ENCODE assay signal across 19 cellular contexts in the genomic region with DNA sequence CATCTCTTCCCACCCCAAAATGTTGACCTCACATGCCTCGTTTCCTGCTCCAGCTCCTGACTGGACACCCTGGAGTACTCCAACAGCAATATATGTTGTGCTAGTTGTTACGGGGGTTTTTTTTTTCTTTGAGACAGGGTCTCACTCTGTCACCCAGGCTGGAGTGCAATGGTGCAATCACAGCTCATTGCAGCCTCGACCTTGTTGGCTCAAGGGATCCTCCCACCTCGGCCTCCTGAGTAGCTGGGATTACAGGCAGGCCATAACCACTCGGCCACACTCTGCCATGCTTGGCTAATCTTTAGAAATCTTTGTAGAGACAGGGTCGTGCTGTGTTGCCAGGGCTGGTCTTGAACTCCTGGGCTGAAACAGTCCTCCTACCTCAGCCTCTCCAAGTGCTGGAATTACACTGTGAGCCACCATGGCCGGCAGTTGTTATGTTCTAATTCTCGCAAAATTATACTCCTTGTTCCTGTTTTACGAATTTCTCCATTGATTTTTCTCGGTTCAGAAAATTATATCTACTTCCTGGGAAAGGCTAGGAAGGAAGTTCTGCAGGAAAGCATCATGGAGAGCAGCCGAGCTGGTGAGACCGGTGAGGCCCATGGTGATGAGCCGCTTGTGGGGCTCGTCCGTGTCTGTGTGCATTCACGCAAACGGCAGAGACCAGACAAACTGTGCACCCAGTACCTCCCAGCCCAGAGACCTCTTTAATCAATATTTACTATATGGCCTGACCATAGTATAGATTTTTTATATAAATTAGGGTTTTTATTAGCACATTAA. TPM values are rescaled to one million over a fixed set of nuclear protein-coding genes. Genes with fewer than 3 reads are reported as not detected.
A peak's percentile ranks its signal among the peaks of the same experiment; 100 is the strongest.
DNase-seq lines count a peak whose midpoint lies in the region; ATAC-seq, FAIRE-seq and TF ChIP-seq lines count a peak whose summit lies in the region.
"Had no signal": no experiment of that assay in that cellular context is flagged by ENCODE, and none has a peak within 500 bp of the region (broad histone marks: within the 10 kb centered on the region; RNA-seq: fewer than 3 reads in every experiment).

No MANE protein-coding gene starts in this region.

- intact Hi-C loops in spleen (cut with DNase I; ENCODE audit: low total_unique reads), result no loop called here

- H3K79me2 ChIP-seq in H1 (ENCODE audit: control insufficient read depth in 1 of 2, insufficient read depth in 2 of 2, low read length in 2 of 2), result no peaks in the 10 kb centered on the region

- no peak overlapping the region for H4K8ac ChIP-seq in H1 (ENCODE audit: extremely low read depth, insufficient read depth, low read length)

- H2AK5ac ChIP-seq in H1 (ENCODE audit: low read depth, low read length), result peak overlapping the region; percentile 43; the same call in 1 of the 2 replicates

- H3K23me2 ChIP-seq in H1 (ENCODE audit: low read depth, low read length), result no peaks in the 10 kb centered on the region

- no peak overlapping the region for H2AFZ ChIP-seq in H1 (ENCODE audit: low read length)
- H2AFZ ChIP-seq: GM23248 had no signal

- H3K27ac ChIP-seq in H1 (ENCODE audit: low read depth, low read length) (no peak overlapping the region), spleen (no peak overlapping the region), upper lobe of left lung (no peak overlapping the region)
- H3K27ac ChIP-seq: GM23248 had no signal

- no peak for TF ChIP-seq RAD21 in H1 (IDR thresholded peaks at IDR 0.05 in 1 of 2, conservative IDR thresholded peaks at IDR 0.05 in 1 of 2; ENCODE audit: low read depth in 2 of 2, low read length in 2 of 2)

- H4K20me1 ChIP-seq in H1 (replicated peaks in 1 of 2; ENCODE audit: control insufficient read depth in 1 of 2, insufficient read depth in 2 of 2, low read length in 2 of 2), result no peaks in the 10 kb centered on the region

- peaks cover 23 to 34% of the 10 kb centered on the region in 2 experiments for H3K9me3 ChIP-seq in H1 (ENCODE audit: insufficient read depth in 2 of 2, low read depth in 1 of 2, low read length in 1 of 2)
- H3K9me3 ChIP-seq in spleen, result peaks cover 0 to 18% (median 13%) of the 10 kb centered on the region in 8 donors
- H3K9me3 ChIP-seq in upper lobe of left lung, result peaks cover 0 to 10% (median 2%) of the 10 kb centered on the region in 4 donors
- H3K9me3 ChIP-seq: BE2C had no signal

- H2BK120ac ChIP-seq in H1 (replicated peaks; ENCODE audit: low read depth, low read length), result no peak overlapping the region

- H3K4me3 ChIP-seq in H7 (ENCODE audit: insufficient read depth, low read depth, low read length), result no peak overlapping the region
- no peak overlapping the region for H3K4me3 ChIP-seq in H1 (ENCODE audit: extremely low read depth in 1 of 4, insufficient read depth in 2 of 4, low read depth in 3 of 4, low read length in 4 of 4)
- H3K4me3 ChIP-seq in spleen, result no peak overlapping the region
- no peak overlapping the region for H3K4me3 ChIP-seq in upper lobe of left lung
- H3K4me3 ChIP-seq: GM23248 had no signal

- H3K79me1 ChIP-seq in H1 (ENCODE audit: low read depth, low read length), result no peaks in the 10 kb centered on the region

- H3K27me3 ChIP-seq in H7 (ENCODE audit: control insufficient read depth, insufficient read depth, low read length) (no peaks in the 10 kb centered on the region), H1 (replicated peaks in 1 of 4; ENCODE audit: control insufficient read depth in 3 of 4, extremely low read depth in 1 of 4, insufficient read depth in 3 of 4, low read length in 3 of 4) (no peaks in the 10 kb centered on the region), spleen (replicated peaks in 1 of 7) (peaks cover 0 to 35% (median 11%) of the 10 kb centered on the region in 7 donors), upper lobe of left lung (no peaks in the 10 kb centered on the region)

- H4K5ac ChIP-seq in H1 (ENCODE audit: insufficient read length, low read depth, low read length), result no peak overlapping the region

- H3K23ac ChIP-seq in H1 (ENCODE audit: insufficient read length), result no peak overlapping the region

- H2BK5ac ChIP-seq in H1 (ENCODE audit: low read depth, low read length), result no peak overlapping the region

- TF ChIP-seq POLR2A in H1 (IDR thresholded peaks at IDR 0.05; ENCODE audit: control extremely low read depth in 1 of 2, low read depth in 2 of 2, low read length in 2 of 2) (no peak), spleen (IDR thresholded peaks at IDR 0.05) (no peak), upper lobe of left lung (IDR thresholded peaks at IDR 0.05) (no peak)

- H3K36me3 ChIP-seq in H7 (replicated peaks; ENCODE audit: control insufficient read depth, insufficient read depth, low read length) (no peaks in the 10 kb centered on the region), H1 (ENCODE audit: control insufficient read depth in 2 of 4, insufficient read depth in 4 of 4, low read length in 3 of 4) (no peaks in the 10 kb centered on the region), spleen (no peaks in the 10 kb centered on the region), upper lobe of left lung (no peaks in the 10 kb centered on the region)
- H3K36me3 ChIP-seq: BE2C had no signal

- CTCF ChIA-PET in H1 (lab: Charles Lee; ENCODE audit: partially characterized antibody), result interaction anchor here (0.7 to 1.3 kb wide), 5 partner anchors 10 to 608 kb away, joined by 3 to 6 read pairs (median 4); no protein-coding TSS in a partner anchor

- ATAC-seq in upper lobe of left lung (ENCODE audit: low FRiP score in 2 of 2), result no peak
- ATAC-seq: HCT116 had no signal

- DNase-seq in D341Med (ENCODE audit: low spot score) (peak; percentile 12), H7 (peak; percentile 41), H1 (ENCODE audit: low read depth in 1 of 2, low spot score in 2 of 2) (no peak), spleen (peak; percentile 35), upper lobe of left lung (no peak), iPS-NIHi7 (ENCODE audit: extremely low spot score) (no peak)
- DNase-seq: ACHN; BE2C; C1 segment of cervical spinal cord; CD4-positive, CD25-positive, alpha-beta regulatory T cell; CD8-positive, alpha-beta memory T cell; COR-L47; GM23248 had no signal

- no peak overlapping the region for H3K18ac ChIP-seq in H1 (ENCODE audit: extremely low read depth, low read length)

- peaks cover 0 to 9% (median 2%) of the 10 kb centered on the region in 4 experiments; a peak in 4 of 7 replicates for H3K4me1 ChIP-seq in H1 (replicated peaks in 1 of 4; ENCODE audit: control insufficient read depth in 3 of 4, insufficient read depth in 4 of 4, low read length in 3 of 4)
- peaks cover 0 to 11% (median 9%) of the 10 kb centered on the region in 6 donors for H3K4me1 ChIP-seq in spleen
- H3K4me1 ChIP-seq in upper lobe of left lung, result peaks cover 2 to 9% (median 4%) of the 10 kb centered on the region in 4 donors
- H3K4me1 ChIP-seq: BE2C had no signal

- FAIRE-seq in H1 (lab: Jason Lieb, UNC), result no peak
- FAIRE-seq: A204.1, D721Med, G401.6, GM12891, H54 had no signal

- TF ChIP-seq EP300 in H1 (IDR thresholded peaks at IDR 0.05; ENCODE audit: borderline replicate concordance in 1 of 2, low read depth in 2 of 2, low read length in 2 of 2) (no peak), upper lobe of left lung (IDR thresholded peaks at IDR 0.05) (no peak)

- H3K4ac ChIP-seq in H1 (replicated peaks; ENCODE audit: insufficient read length, low read depth, low read length), result no peak overlapping the region

- POLR2A ChIA-PET in H1 (lab: Charles Lee; ENCODE audit: partially characterized antibody), result interaction anchor here (0.7 kb wide), 1 partner anchor 115 kb away, joined by 4 read pairs; no protein-coding TSS in a partner anchor

- H2BK12ac ChIP-seq in H1 (ENCODE audit: low read depth, low read length), result no peak overlapping the region

- H2BK20ac ChIP-seq in H1 (ENCODE audit: low read length), result peak overlapping the region; percentile 67

- H3K14ac ChIP-seq in H1 (ENCODE audit: insufficient read length), result no peak overlapping the region

- TF ChIP-seq CTCF in H1 (IDR thresholded peaks at IDR 0.05; ENCODE audit: control extremely low read depth in 1 of 3, insufficient read depth in 1 of 3, low read depth in 1 of 3, low read length in 3 of 3) (no peak), spleen (IDR thresholded peaks at IDR 0.05 in 8 of 11, conservative IDR thresholded peaks at IDR 0.05 in 3 of 11) (no peak), upper lobe of left lung (IDR thresholded peaks at IDR 0.05) (no peak)

- 94% methylated on average over 17 of the region's 17 CpGs; no CpG with 5 or more reads in 1 of the 2 experiments for WGBS in H1 (ENCODE audit: extremely low coverage in 1 of 2, insufficient coverage in 1 of 2, insufficient read length in 1 of 2, insufficient replicate concordance in 2 of 2, low coverage in 1 of 2, low lambda C conversion rate in 2 of 2, missing lambda C conversion rate in 1 of 2), 2 experiments
- 85 to 91% (median 88%) methylated on average over 17 of the region's 17 CpGs for WGBS in spleen, 5 donors
- WGBS in upper lobe of left lung, 2 donors, result 92 to 93% methylated on average over 16 to 17 of the region's 17 CpGs

- H3K9ac ChIP-seq in H1 (replicated peaks in 1 of 4; ENCODE audit: extremely low read depth in 1 of 4, low read depth in 3 of 4, low read length in 3 of 4), result no peak overlapping the region
- H3K9ac ChIP-seq: GM23248 had no signal

- H3K4me2 ChIP-seq in H1 (ENCODE audit: insufficient read depth in 1 of 2, low read depth in 2 of 2, low read length in 2 of 2), result no peak overlapping the region

- peak overlapping the region; percentile 34 for H4K91ac ChIP-seq in H1 (replicated peaks; ENCODE audit: insufficient read length, low read length)

- H2BK15ac ChIP-seq in H1 (ENCODE audit: low read length), result 0 out of 2 replicates have a peak overlapping the region, but pooled peaks have one; percentile 75

- H3K56ac ChIP-seq in H1 (replicated peaks; ENCODE audit: insufficient read length, low read depth, low read length), result no peak overlapping the region

TF ChIP-seq in H1, 55 proteins besides CTCF, POLR2A, EP300 and RAD21 (continues in another document):
- TF ChIP-seq SRF (IDR thresholded peaks at IDR 0.05; ENCODE audit: low read depth, low read length) (no peak), MAX (IDR thresholded peaks at IDR 0.05) (no peak)

RNA-seq across cellular contexts. Expression of gene DNAJB6, which starts 52.4 kb away (rescaled TPM):
- 206 and 230 TPM in 2 replicates for total RNA-seq in H7 (2014; rRNA removed; shearing (Covaris generic))
- 270 and 295 TPM in 2 replicates for total RNA-seq in H1 (2021; fragmentation: NEBNext Ultra II Directional; extraction: Animal tissue kit (Norgen Biotek cat#: 25700))
- polyA plus RNA-seq in H1 (2011; rRNA removed) (117 and 166 TPM in 2 replicates), spleen (10 to 100 TPM; 37.7 to 70.8 (median 49.5) TPM)
- polyA plus RNA-seq in H1 (2011; cell fraction: cytosol; rRNA removed), result 170 TPM
- polyA plus RNA-seq in H1 (2011; cell fraction: nucleus; rRNA removed), result 108 TPM
- polyA plus RNA-seq in H1 (2012, experiment 1 of 2), result 237 to 389 TPM (median 263 TPM) in 4 replicates
- polyA plus RNA-seq in H1 (2012, experiment 2 of 2), result 129 TPM
- 323 TPM for polyA plus RNA-seq in H1 (2013, experiment 1 of 2)
- polyA plus RNA-seq in H1 (2013, experiment 2 of 2), result 304 TPM
- 66.6 and 92.4 TPM in 2 replicates for polyA minus RNA-seq in H1 (2011; rRNA and poly(A)+ RNA removed)
- polyA minus RNA-seq in H1 (2011; cell fraction: cytosol; rRNA and poly(A)+ RNA removed), result 170 TPM
- polyA minus RNA-seq in H1 (2011; cell fraction: nucleus; rRNA and poly(A)+ RNA removed), result 112 TPM
- total RNA-seq in spleen (100 to 1,000 TPM in 2 of 7 donors, 10 to 100 TPM in 5; 84.8 to 115 (median 95.9) TPM), upper lobe of left lung (10 to 100 TPM; 64.1 to 99.6 (median 83.0) TPM)

Comparison
In these comparisons a context has a peak if more than half of its experiments do, and no peak if none do; other contexts are left out.
1. DNase-seq: peak in D341Med (single experiment), H7 (single experiment) and spleen (single experiment); none in H1 (0 of 2), upper lobe of left lung (0 of 2) and iPS-NIHi7 (single experiment).